ENCODE assay signal across 1 cellular context in genomic region chr9:136848393-136849037, GRCh38.
TF ChIP-seq lines count a peak whose summit lies in the region.

No MANE protein-coding gene starts in this region.

TF ChIP-seq in HEK293, 187 proteins besides CTCF, POLR2A, EP300 and RAD21 (continued from another document):
- TF ChIP-seq, protein P1, sequence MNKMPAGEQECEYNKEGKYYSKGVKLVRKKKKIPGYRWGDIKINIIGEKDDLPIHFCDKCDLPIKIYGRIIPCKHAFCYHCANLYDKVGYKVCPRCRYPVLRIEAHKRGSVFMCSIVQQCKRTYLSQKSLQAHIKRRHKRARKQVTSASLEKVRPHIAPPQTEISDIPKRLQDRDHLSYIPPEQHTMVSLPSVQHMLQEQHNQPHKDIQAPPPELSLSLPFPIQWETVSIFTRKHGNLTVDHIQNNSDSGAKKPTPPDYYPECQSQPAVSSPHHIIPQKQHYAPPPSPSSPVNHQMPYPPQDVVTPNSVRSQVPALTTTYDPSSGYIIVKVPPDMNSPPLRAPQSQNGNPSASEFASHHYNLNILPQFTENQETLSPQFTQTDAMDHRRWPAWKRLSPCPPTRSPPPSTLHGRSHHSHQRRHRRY (tag by site-specific recombination; IDR thresholded peaks at IDR 0.05): no peak
- TF ChIP-seq ZNF366 (tag by site-specific recombination; conservative IDR thresholded peaks at IDR 0.05): peak; percentile 36; the same call in 1 of the 2 replicates
- TF ChIP-seq ZBTB7A (tag by site-specific recombination; IDR thresholded peaks at IDR 0.05; ENCODE audit: low read depth): no peak; the same call in 1 of the 2 replicates
- no peak for TF ChIP-seq ZBTB44 (tag by site-specific recombination; IDR thresholded peaks at IDR 0.05)
- no peak; the same call in 1 of the 2 replicates for TF ChIP-seq SP2 (tag by site-specific recombination; IDR thresholded peaks at IDR 0.05)
- peak; percentile 70 for TF ChIP-seq KLF9 (tag by site-specific recombination; IDR thresholded peaks at IDR 0.05; ENCODE audit: low read depth)
- TF ChIP-seq ZNF362 (tag by site-specific recombination; IDR thresholded peaks at IDR 0.05): no peak
- no peak for TF ChIP-seq ZNF121 (tag by site-specific recombination; IDR thresholded peaks at IDR 0.05)
- TF ChIP-seq REPIN1 (tag by site-specific recombination; IDR thresholded peaks at IDR 0.05; ENCODE audit: low read depth): no peak
- no peak; the same call in 1 of the 2 replicates for TF ChIP-seq ZBTB11 (tag by site-specific recombination; conservative IDR thresholded peaks at IDR 0.05; ENCODE audit: low read depth)
TF ChIP-seq in HEK293: peak in this region for 20.
